Comparison of ENCODE assay signal across 27 cellular contexts in genomic region chr11:109317726-109318125, GRCh38.
A peak's percentile ranks its signal among the peaks of the same experiment; 100 is the strongest.
DNase-seq lines count a peak whose midpoint lies in the region; ATAC-seq, FAIRE-seq and TF ChIP-seq lines count a peak whose summit lies in the region.
"Had no signal": no experiment of that assay in that cellular context is flagged by ENCODE, and none has a peak within 500 bp of the region (broad histone marks: within the 10 kb centered on the region; RNA-seq: fewer than 3 reads in every experiment).

No MANE protein-coding gene starts in this region.

- no peak overlapping the region for H3K4me3 Mint-ChIP-seq in activated CD8-positive, alpha-beta T cell treated with anti-CD3 and anti-CD28 coated beads for 36 hours
- H3K4me3 Mint-ChIP-seq: CD14-positive monocyte; CD4-positive, alpha-beta memory T cell; CD4-positive, CD25-positive, alpha-beta regulatory T cell; CD8-positive, alpha-beta memory T cell had no signal

- FAIRE-seq in bronchial epithelial cell (lab: Jason Lieb, UNC): no peak
- FAIRE-seq: A204.1, GM12878, GM12892, GM18507 had no signal

- CTCF ChIA-PET in activated CD8-positive, alpha-beta T cell treated with anti-CD3 and anti-CD28 coated beads for 36 hours (lab: Charles Lee): no interaction called here

- ATAC-seq in esophagus mucosa: peak; percentile 39
- no peak for ATAC-seq in activated CD8-positive, alpha-beta T cell treated with anti-CD3 and anti-CD28 coated beads for 36 hours
- ATAC-seq: GM12878 had no signal

- H3K36me3 ChIP-seq in bronchial epithelial cell (ENCODE audit: control insufficient read depth, insufficient read depth, low read length): no peaks in the 10 kb centered on the region
- H3K36me3 ChIP-seq: BE2C, BLaER1 had no signal

- H3K27me3 ChIP-seq in bronchial epithelial cell (ENCODE audit: control insufficient read depth, insufficient read depth, low read length): no peaks in the 10 kb centered on the region
- H3K27me3 ChIP-seq: BE2C, BLaER1 had no signal

- peak; percentile 86 for DNase-seq in bronchial epithelial cell (ENCODE audit: low read depth)
- DNase-seq in epithelial cell of esophagus (ENCODE audit: low read depth): peak; percentile 84
- no peak for DNase-seq in activated CD8-positive, alpha-beta T cell treated with anti-CD3 and anti-CD28 coated beads for 36 hours
- no peak for DNase-seq in SHP77 treated with DMSO at 0.1 percent for 48 hours (lab: John Stamatoyannopoulos, UW)
- DNase-seq in cerebellar nuclear complex (lab: John Stamatoyannopoulos, UW): no peak
- DNase-seq: 8988T; ACHN; BE2C; C1 segment of cervical spinal cord; CD4-positive, alpha-beta memory T cell; CD4-positive, CD25-positive, alpha-beta regulatory T cell; CD8-positive, alpha-beta memory T cell; COR-L47; DMS 273 treated with DMSO at 0.1 percent for 48 hours; DMS153; DMS53; DMS79; DND-41; EL; GDM1 had no signal

- H3K4me3 ChIP-seq in bronchial epithelial cell (ENCODE audit: low read depth, low read length) (no peak overlapping the region), epithelial cell of esophagus (ENCODE audit: low read length) (no peak overlapping the region)
- H3K4me3 ChIP-seq: BLaER1, GM12878 had no signal

- TF ChIP-seq CTCF in bronchial epithelial cell (IDR thresholded peaks at IDR 0.05; ENCODE audit: insufficient read depth, low read length, severe bottlenecking): no peak
- no peak for TF ChIP-seq CTCF in epithelial cell of esophagus (IDR thresholded peaks at IDR 0.05; ENCODE audit: insufficient read depth, low read depth, low read length, missing control alignments)
- TF ChIP-seq CTCF in activated CD8-positive, alpha-beta T cell treated with anti-CD3 and anti-CD28 coated beads for 36 hours (IDR thresholded peaks at IDR 0.05): no peak

- intact Hi-C loops in activated CD8-positive, alpha-beta T cell treated with anti-CD3 and anti-CD28 coated beads for 36 hours (cut with micrococcal nuclease): no loop called here

- no peaks in the 10 kb centered on the region for H3K4me1 Mint-ChIP-seq in activated CD8-positive, alpha-beta T cell treated with anti-CD3 and anti-CD28 coated beads for 36 hours (ENCODE audit: low read depth)
- H3K4me1 Mint-ChIP-seq: CD14-positive monocyte; CD4-positive, alpha-beta memory T cell; CD4-positive, CD25-positive, alpha-beta regulatory T cell; CD8-positive, alpha-beta memory T cell had no signal

- H3K36me3 Mint-ChIP-seq in activated CD8-positive, alpha-beta T cell treated with anti-CD3 and anti-CD28 coated beads for 36 hours (ENCODE audit: low read depth): no peaks in the 10 kb centered on the region
- H3K36me3 Mint-ChIP-seq: CD14-positive monocyte; CD4-positive, alpha-beta memory T cell; CD4-positive, CD25-positive, alpha-beta regulatory T cell; CD8-positive, alpha-beta memory T cell had no signal

- peaks cover 3% of the 10 kb centered on the region for H3K9me3 Mint-ChIP-seq in activated CD8-positive, alpha-beta T cell treated with anti-CD3 and anti-CD28 coated beads for 36 hours

- H3K27ac Mint-ChIP-seq in activated CD8-positive, alpha-beta T cell treated with anti-CD3 and anti-CD28 coated beads for 36 hours: no peak overlapping the region
- H3K27ac Mint-ChIP-seq: CD14-positive monocyte; CD4-positive, alpha-beta memory T cell; CD4-positive, CD25-positive, alpha-beta regulatory T cell; CD8-positive, alpha-beta memory T cell had no signal

- no peaks in the 10 kb centered on the region for H3K27me3 Mint-ChIP-seq in activated CD8-positive, alpha-beta T cell treated with anti-CD3 and anti-CD28 coated beads for 36 hours
- H3K27me3 Mint-ChIP-seq: CD4-positive, alpha-beta memory T cell; CD4-positive, CD25-positive, alpha-beta regulatory T cell had no signal

- POLR2A ChIA-PET in activated CD8-positive, alpha-beta T cell treated with anti-CD3 and anti-CD28 coated beads for 36 hours (lab: Charles Lee): no interaction called here

Comparison
In these comparisons a context has a peak if more than half of its experiments do, and no peak if none do; other contexts are left out.
1. DNase-seq: peak in bronchial epithelial cell (single experiment) and epithelial cell of esophagus (single experiment); none in activated CD8-positive, alpha-beta T cell treated with anti-CD3 and anti-CD28 coated beads for 36 hours (single experiment), SHP77 treated with DMSO at 0.1 percent for 48 hours (single experiment) and cerebellar nuclear complex (0 of 2).